Comparison of ENCODE assay signal across 8 cellular contexts in the genomic region with DNA sequence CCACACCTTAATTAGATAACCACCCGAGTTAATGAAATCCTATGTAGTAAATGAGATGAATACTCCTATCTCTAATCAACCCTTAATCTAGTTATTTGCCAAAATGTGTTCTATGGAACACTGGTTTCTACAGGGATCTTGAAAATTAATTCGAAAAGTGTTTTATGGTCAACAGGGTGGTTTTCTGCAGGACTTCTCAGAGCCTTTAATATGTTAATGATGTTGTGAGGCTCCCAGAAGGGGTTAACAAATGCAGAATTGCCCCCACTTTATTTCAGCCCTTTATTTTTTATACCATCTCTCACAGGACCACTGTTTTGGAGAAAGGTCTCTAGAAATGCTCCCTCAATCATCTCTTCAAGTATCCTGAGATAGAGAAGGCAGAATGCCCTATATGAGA.
"Had no signal": no experiment of that assay in that cellular context is flagged by ENCODE, and none has a peak within 500 bp of the region (broad histone marks: within the 10 kb centered on the region; RNA-seq: fewer than 3 reads in every experiment).

No MANE protein-coding gene starts in this region.

- DNase-seq: GDM1, GF-D8 had no signal

- ATAC-seq: GM12878 had no signal

- FAIRE-seq: G401.6, GM12878, GM12891, GM12892, GM18507, GM19239 had no signal

- H3K4me3 ChIP-seq: GM12878 had no signal
